Comparison of ENCODE assay signal across 8 cellular contexts in the genomic region with DNA sequence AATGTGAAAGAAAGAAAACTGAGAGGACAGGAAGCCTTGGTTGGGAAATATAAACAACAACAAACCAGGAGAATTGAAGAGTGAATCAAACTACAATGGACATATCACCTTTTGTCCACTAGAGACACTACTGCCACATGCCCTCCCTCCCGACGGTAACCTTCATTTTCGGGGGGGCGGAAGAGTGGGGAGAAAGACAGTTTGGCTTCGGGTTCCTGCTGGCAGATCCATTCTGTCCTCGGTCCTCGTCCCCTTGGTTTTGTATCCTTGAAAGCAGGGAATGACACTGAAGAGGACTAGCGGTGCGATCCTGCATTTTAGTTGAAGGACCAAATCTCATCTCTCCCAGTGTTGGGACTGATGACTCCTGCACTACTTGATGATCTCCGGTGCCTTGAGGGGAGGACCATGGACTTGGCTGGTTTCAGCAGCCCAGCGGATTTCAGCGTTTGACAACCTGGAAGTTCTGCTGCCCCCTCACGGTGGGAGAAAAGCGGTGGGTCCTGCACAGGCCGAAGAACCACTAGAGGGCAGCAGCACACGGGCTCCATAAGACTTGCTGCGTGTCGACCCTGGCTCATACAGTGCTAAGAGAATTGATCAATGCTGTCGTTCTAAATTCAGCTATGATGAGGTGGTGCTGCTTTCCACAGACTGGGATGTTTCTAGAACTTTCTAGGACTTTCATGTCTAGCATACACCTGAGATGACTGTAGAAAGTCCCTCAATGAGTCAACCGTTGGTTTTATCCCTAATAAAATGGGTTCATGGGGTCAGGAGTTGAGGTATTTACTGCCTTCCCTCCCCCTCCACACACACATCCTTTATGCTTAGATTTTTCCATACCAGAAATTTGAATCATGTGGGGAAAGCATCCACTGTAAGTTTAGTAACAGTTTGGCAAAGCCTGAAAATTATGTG. TPM values are rescaled to one million over a fixed set of nuclear protein-coding genes. Genes with fewer than 3 reads are reported as not detected.
DNase-seq lines count a peak whose midpoint lies in the region; ATAC-seq, FAIRE-seq and TF ChIP-seq lines count a peak whose summit lies in the region.

No MANE protein-coding gene starts in this region.

- H3K4me2 ChIP-seq in keratinocyte (ENCODE audit: control insufficient read depth, extremely low read depth, insufficient read depth, low read depth, low read length), result peak overlapping the region; percentile 84

- H3K4me3 ChIP-seq in keratinocyte (ENCODE audit: control insufficient read depth in 2 of 3, extremely low read depth in 1 of 3, insufficient read depth in 2 of 3, low read depth in 1 of 3, low read length in 3 of 3), result peak overlapping the region; percentile 19 to 69 (median 26)

- peak overlapping the region; percentile 79 for H3K4me3 Mint-ChIP-seq in central memory CD8-positive, alpha-beta T cell

- peak; percentile 91 to 94 for DNase-seq in AML-193 (lab: John Stamatoyannopoulos, UW)
- DNase-seq in NCI-H345 treated with DMSO at 0.1 percent for 48 hours (lab: John Stamatoyannopoulos, UW; ENCODE audit: unreplicated experiment), result peak; percentile 92
- peak; percentile 78 for DNase-seq in activated CD4-positive, CD25-positive, alpha-beta regulatory T cell treated with anti-CD3 and anti-CD28 coated beads, Interleukin-2, amount 50 U/mL, for 16 hours (ENCODE audit: low read depth, low spot score)
- DNase-seq in central memory CD8-positive, alpha-beta T cell (ENCODE audit: low spot score in 2 of 2), result peak; percentile 86 to 89
- peak; percentile 85 for DNase-seq in keratinocyte (ENCODE audit: low read depth, low spot score)
- DNase-seq in stimulated activated CD4-positive, alpha-beta T cell treated with anti-CD3 and anti-CD28 coated beads, Interleukin-15, amount 100 ng/mL, for 1 hour (ENCODE audit: low read depth in 1 of 2, low spot score in 1 of 2), result peak; percentile 73 to 80

- dilution Hi-C loops in keratinocyte (cut with MboI; ENCODE audit: extremely low pct_ligation_motif_present, low sequenced_read_pairs), result no loop called here

- H3K79me2 ChIP-seq in keratinocyte (ENCODE audit: control insufficient read depth, insufficient read depth, low read length), result no peaks in the 10 kb centered on the region

- no peaks in the 10 kb centered on the region for H4K20me1 ChIP-seq in keratinocyte (ENCODE audit: control insufficient read depth, extremely low read depth, insufficient read depth, low read length)

- H3K27me3 ChIP-seq in keratinocyte (ENCODE audit: control insufficient read depth, extremely low read depth, insufficient read depth, low read length), result no peaks in the 10 kb centered on the region

- no peaks in the 10 kb centered on the region for H3K36me3 ChIP-seq in keratinocyte (ENCODE audit: control insufficient read depth in 2 of 2, extremely low read depth in 1 of 2, insufficient read depth in 2 of 2, low read length in 2 of 2)

- peak; percentile 36 for TF ChIP-seq POLR2A in GM19099 (IDR thresholded peaks at IDR 0.05; ENCODE audit: extremely low read depth, insufficient read length, low read depth)

- FAIRE-seq in keratinocyte (lab: Jason Lieb, UNC), result peak; percentile 5

- peak overlapping the region; percentile 85 for H2AFZ ChIP-seq in keratinocyte (ENCODE audit: control insufficient read depth, low read length)

- H3K9me3 Mint-ChIP-seq in central memory CD8-positive, alpha-beta T cell, result no peaks in the 10 kb centered on the region

- peaks cover 7% of the 10 kb centered on the region for H3K4me1 ChIP-seq in keratinocyte (ENCODE audit: control insufficient read depth, extremely low read depth, insufficient read depth, low read length)

- peaks cover 7% of the 10 kb centered on the region for H3K36me3 Mint-ChIP-seq in central memory CD8-positive, alpha-beta T cell (ENCODE audit: insufficient read depth)

- H3K27ac ChIP-seq in keratinocyte (ENCODE audit: control insufficient read depth, insufficient read depth, low read length), result peak overlapping the region; percentile 18

- no peaks in the 10 kb centered on the region for H3K9me3 ChIP-seq in keratinocyte (ENCODE audit: control insufficient read depth, low read depth, low read length)

- H3K27ac Mint-ChIP-seq in central memory CD8-positive, alpha-beta T cell (ENCODE audit: low read depth), result peak overlapping the region; percentile 45

- peak; percentile 100 for TF ChIP-seq CTCF in keratinocyte (optimal IDR thresholded peaks at IDR 0.05 in 1 of 3, IDR thresholded peaks at IDR 0.05 in 1 of 3, conservative IDR thresholded peaks at IDR 0.05 in 1 of 3; ENCODE audit: extremely low read depth in 1 of 3, insufficient read depth in 2 of 3, low read length in 3 of 3)

- H3K9ac ChIP-seq in keratinocyte (ENCODE audit: control insufficient read depth, extremely low read depth, insufficient read depth, low read length), result peak overlapping the region; percentile 30

- H3K27me3 Mint-ChIP-seq in central memory CD8-positive, alpha-beta T cell, result no peaks in the 10 kb centered on the region

- H3K9me1 ChIP-seq in keratinocyte (ENCODE audit: control insufficient read depth, extremely low read depth, insufficient read depth, low read length), result no peaks in the 10 kb centered on the region

- H3K4me1 Mint-ChIP-seq in central memory CD8-positive, alpha-beta T cell, result peaks cover 33% of the 10 kb centered on the region

- ATAC-seq in HG03354 (IDR thresholded peaks at IDR 0.05; ENCODE audit: poor library complexity, severe bottlenecking, unreplicated experiment), result peak; percentile 95
- ATAC-seq in central memory CD8-positive, alpha-beta T cell (replicated peaks; ENCODE audit: extremely low read depth, poor library complexity, severe bottlenecking), result peak; percentile 98

RNA-seq across cellular contexts. Expression of gene ZNF131, which starts 15.1 kb away (rescaled TPM):
- polyA plus RNA-seq in keratinocyte, result 26.7 to 42.2 TPM (median 32.4 TPM) in 3 replicates
- 31.1 TPM for polyA plus RNA-seq in keratinocyte (2011; ENCODE audit: low read depth)
- polyA plus RNA-seq in keratinocyte (2011; cell fraction: cytosol; rRNA removed), result 18.4 and 33.4 TPM in 2 replicates
- polyA plus RNA-seq in keratinocyte (2011; cell fraction: nucleus; rRNA removed), result 42.8 and 59.3 TPM in 2 replicates
- polyA plus RNA-seq in keratinocyte (2012; ENCODE audit: low replicate concordance), result 22.7 and 23.6 TPM in 2 replicates
- 6.8 to 40.7 TPM (median 24.1 TPM) in 3 replicates for polyA minus RNA-seq in keratinocyte
- polyA minus RNA-seq in keratinocyte (2011; cell fraction: cytosol; rRNA and poly(A)+ RNA removed), result 20.7 TPM
- polyA minus RNA-seq in keratinocyte (2011; cell fraction: nucleus; rRNA and poly(A)+ RNA removed), result 20.7 and 37.3 TPM in 2 replicates

Comparison
In these comparisons a context has a peak if more than half of its experiments do, and no peak if none do; other contexts are left out.
1. Peak in every context shown above with its lines: DNase-seq, ATAC-seq, H3K4me3 ChIP-seq and H3K27ac ChIP-seq.